14 cellular contexts compared by ENCODE assay signal in genomic region chr9:91187311-91187964, GRCh38.
DNase-seq lines count a peak whose midpoint lies in the region; ATAC-seq and TF ChIP-seq lines count a peak whose summit lies in the region.
"Had no signal": no experiment of that assay in that cellular context is flagged by ENCODE, and none has a peak within 500 bp of the region (broad histone marks: within the 10 kb centered on the region; RNA-seq: fewer than 3 reads in every experiment).

No MANE protein-coding gene starts in this region.

- H3K27me3 Mint-ChIP-seq in activated naive CD4-positive, alpha-beta T cell treated with anti-CD3 and anti-CD28 coated beads, Interleukin-2, amount 10 ng/mL, durations not matched to agents 7 days and 5 days, result peaks cover 34% of the 10 kb centered on the region
- H3K27me3 Mint-ChIP-seq: naive thymus-derived CD8-positive, alpha-beta T cell had no signal

- peak overlapping the region; percentile 88 to 93 for H3K27ac Mint-ChIP-seq in activated naive CD4-positive, alpha-beta T cell treated with anti-CD3 and anti-CD28 coated beads, Interleukin-2, amount 50 U/mL, for 72 hours
- H3K27ac Mint-ChIP-seq in activated naive CD4-positive, alpha-beta T cell treated with anti-CD3 and anti-CD28 coated beads, Interleukin-2, amount 10 ng/mL, durations not matched to agents 7 days and 5 days, result no peak overlapping the region
- H3K27ac Mint-ChIP-seq: naive thymus-derived CD8-positive, alpha-beta T cell; WTC11 had no signal

- H3K27me3 ChIP-seq in RWPE2 (ENCODE audit: insufficient read depth, poor library complexity, severe bottlenecking), result no peaks in the 10 kb centered on the region
- H3K27me3 ChIP-seq: dorsolateral prefrontal cortex, right lobe of liver, upper lobe of left lung had no signal

- H3K27ac ChIP-seq in RWPE2 (ENCODE audit: poor library complexity, severe bottlenecking) (peak overlapping the region; percentile 25), epithelial cell of prostate (peak overlapping the region; percentile 4)
- H3K27ac ChIP-seq: dorsolateral prefrontal cortex, right lobe of liver, upper lobe of left lung had no signal

- peaks cover 25% of the 10 kb centered on the region for H3K4me1 ChIP-seq in RWPE2 (ENCODE audit: insufficient read depth, poor library complexity, severe bottlenecking)

- H3K4me3 Mint-ChIP-seq in activated naive CD4-positive, alpha-beta T cell treated with anti-CD3 and anti-CD28 coated beads, Interleukin-2, amount 10 ng/mL, durations not matched to agents 7 days and 5 days, result no peak overlapping the region
- H3K4me3 Mint-ChIP-seq: naive thymus-derived CD8-positive, alpha-beta T cell; WTC11 had no signal

- CTCF ChIA-PET in activated naive CD4-positive, alpha-beta T cell treated with anti-CD3 and anti-CD28 coated beads, Interleukin-2, amount 10 ng/mL, durations not matched to agents 7 days and 5 days (lab: Charles Lee), result interaction anchor here (1.2 to 2.1 kb wide), 5 partner anchors 10 to 98 kb away, joined by 3 to 8 read pairs (median 5); no protein-coding TSS in a partner anchor

- no peaks in the 10 kb centered on the region for H3K9me3 ChIP-seq in RWPE2 (ENCODE audit: severe bottlenecking)
- H3K9me3 ChIP-seq: right lobe of liver, upper lobe of left lung had no signal

- DNase-seq in activated naive CD4-positive, alpha-beta T cell treated with anti-CD3 and anti-CD28 coated beads, Interleukin-2, amount 50 U/mL, for 72 hours (ENCODE audit: low spot score in 2 of 2), result no peak
- no peak for DNase-seq in activated naive CD4-positive, alpha-beta T cell treated with anti-CD3 and anti-CD28 coated beads, Interleukin-2, amount 10 ng/mL, durations not matched to agents 7 days and 5 days
- DNase-seq in RWPE2 (ENCODE audit: low spot score) (no peak), epithelial cell of prostate (ENCODE audit: low read depth, low spot score) (no peak), iPS-NIHi7 (ENCODE audit: extremely low spot score) (no peak), Kasumi-1 (lab: John Stamatoyannopoulos, UW) (no peak)
- peak; percentile 29 for DNase-seq in stimulated activated CD8-positive, alpha-beta memory T cell treated with anti-CD3 and anti-CD28 coated beads, Interleukin-4, amount 100 ng/mL, for 48 hours
- DNase-seq: dorsolateral prefrontal cortex; naive thymus-derived CD8-positive, alpha-beta T cell; NCI-H1436 treated with DMSO at 0.1 percent for 48 hours; right lobe of liver; upper lobe of left lung had no signal

- no peak for TF ChIP-seq CTCF in RWPE2 (IDR thresholded peaks at IDR 0.05; ENCODE audit: poor library complexity, severe bottlenecking)

- H3K36me3 Mint-ChIP-seq in activated naive CD4-positive, alpha-beta T cell treated with anti-CD3 and anti-CD28 coated beads, Interleukin-2, amount 50 U/mL, for 72 hours, result peaks cover 19 to 41% of the 10 kb centered on the region in 2 donors
- H3K36me3 Mint-ChIP-seq in activated naive CD4-positive, alpha-beta T cell treated with anti-CD3 and anti-CD28 coated beads, Interleukin-2, amount 10 ng/mL, durations not matched to agents 7 days and 5 days, result peaks cover 30% of the 10 kb centered on the region
- H3K36me3 Mint-ChIP-seq: naive thymus-derived CD8-positive, alpha-beta T cell had no signal

- H3K9me3 Mint-ChIP-seq in activated naive CD4-positive, alpha-beta T cell treated with anti-CD3 and anti-CD28 coated beads, Interleukin-2, amount 50 U/mL, for 72 hours, result peaks cover 4 to 25% of the 10 kb centered on the region in 2 donors
- H3K9me3 Mint-ChIP-seq in activated naive CD4-positive, alpha-beta T cell treated with anti-CD3 and anti-CD28 coated beads, Interleukin-2, amount 10 ng/mL, durations not matched to agents 7 days and 5 days, result peaks cover 17% of the 10 kb centered on the region

- no peak for ATAC-seq in activated naive CD4-positive, alpha-beta T cell treated with anti-CD3 and anti-CD28 coated beads, Interleukin-2, amount 50 U/mL, for 72 hours
- no peak for ATAC-seq in RWPE2 (ENCODE audit: low read depth)
- ATAC-seq in GM18867 (IDR thresholded peaks at IDR 0.05; ENCODE audit: unreplicated experiment), result no peak
- ATAC-seq: naive thymus-derived CD8-positive, alpha-beta T cell; WTC11 had no signal

- H3K4me1 Mint-ChIP-seq in activated naive CD4-positive, alpha-beta T cell treated with anti-CD3 and anti-CD28 coated beads, Interleukin-2, amount 10 ng/mL, durations not matched to agents 7 days and 5 days, result peaks cover 42% of the 10 kb centered on the region

- H3K36me3 ChIP-seq in RWPE2 (ENCODE audit: low read depth), result no peaks in the 10 kb centered on the region
- H3K36me3 ChIP-seq: right lobe of liver, upper lobe of left lung had no signal

- no peak overlapping the region for H3K4me3 ChIP-seq in RWPE2 (ENCODE audit: severe bottlenecking)
- H3K4me3 ChIP-seq: dorsolateral prefrontal cortex, right lobe of liver, upper lobe of left lung had no signal
